In genomic region chr4:56512166-56512565, GRCh38 we compare ENCODE assay signal across 2 cellular contexts.
TF ChIP-seq lines count a peak whose summit lies in the region.

No MANE protein-coding gene starts in this region.

TF ChIP-seq in HEK293, 187 proteins besides CTCF, POLR2A, EP300 and RAD21:
- TF ChIP-seq ZNF791 (tag by site-specific recombination; IDR thresholded peaks at IDR 0.05) (no peak), WT1 (tag by site-specific recombination; IDR thresholded peaks at IDR 0.05) (peak; percentile 60)

TF ChIP-seq in GM23338, 12 proteins besides CTCF, POLR2A, EP300 and RAD21:
- TF ChIP-seq NANOG (IDR thresholded peaks at IDR 0.05; ENCODE audit: borderline replicate concordance) (no peak), EZH2phosphoT487 (IDR thresholded peaks at IDR 0.05; ENCODE audit: unreplicated experiment) (no peak), EZH2 (IDR thresholded peaks at IDR 0.05; ENCODE audit: low read depth, unreplicated experiment) (no peak), CREB1 (CRISPR knock-in tag; IDR thresholded peaks at IDR 0.05; ENCODE audit: low read depth) (no peak), ZNF114 (CRISPR knock-in tag; IDR thresholded peaks at IDR 0.05) (no peak), ZNF331 (CRISPR knock-in tag; IDR thresholded peaks at IDR 0.05; ENCODE audit: low read depth) (no peak), STAT1 (IDR thresholded peaks at IDR 0.05; ENCODE audit: unreplicated experiment) (no peak), POLR2AphosphoS5 (IDR thresholded peaks at IDR 0.05; ENCODE audit: low read depth) (no peak), REST (IDR thresholded peaks at IDR 0.05; ENCODE audit: unreplicated experiment) (no peak), JUNB (IDR thresholded peaks at IDR 0.05; ENCODE audit: unreplicated experiment) (no peak)
- TF ChIP-seq, protein P1, sequence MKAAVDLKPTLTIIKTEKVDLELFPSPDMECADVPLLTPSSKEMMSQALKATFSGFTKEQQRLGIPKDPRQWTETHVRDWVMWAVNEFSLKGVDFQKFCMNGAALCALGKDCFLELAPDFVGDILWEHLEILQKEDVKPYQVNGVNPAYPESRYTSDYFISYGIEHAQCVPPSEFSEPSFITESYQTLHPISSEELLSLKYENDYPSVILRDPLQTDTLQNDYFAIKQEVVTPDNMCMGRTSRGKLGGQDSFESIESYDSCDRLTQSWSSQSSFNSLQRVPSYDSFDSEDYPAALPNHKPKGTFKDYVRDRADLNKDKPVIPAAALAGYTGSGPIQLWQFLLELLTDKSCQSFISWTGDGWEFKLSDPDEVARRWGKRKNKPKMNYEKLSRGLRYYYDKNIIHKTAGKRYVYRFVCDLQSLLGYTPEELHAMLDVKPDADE (IDR thresholded peaks at IDR 0.05) = no peak
